ENCODE assay signal across 1 cellular context in genomic region chr9:131446276-131446675, GRCh38.
TF ChIP-seq lines count a peak whose summit lies in the region.

No MANE protein-coding gene starts in this region.

TF ChIP-seq in GM23338, 12 proteins besides CTCF, POLR2A, EP300 and RAD21 (continued from another document):
- TF ChIP-seq ZNF114 (CRISPR knock-in tag; IDR thresholded peaks at IDR 0.05) (no peak), NANOG (IDR thresholded peaks at IDR 0.05; ENCODE audit: borderline replicate concordance) (no peak), STAT1 (IDR thresholded peaks at IDR 0.05; ENCODE audit: unreplicated experiment) (no peak), JUNB (IDR thresholded peaks at IDR 0.05; ENCODE audit: unreplicated experiment) (no peak), CREB1 (CRISPR knock-in tag; IDR thresholded peaks at IDR 0.05; ENCODE audit: low read depth) (no peak), POLR2AphosphoS5 (IDR thresholded peaks at IDR 0.05; ENCODE audit: low read depth) (no peak)
- TF ChIP-seq, protein P1, sequence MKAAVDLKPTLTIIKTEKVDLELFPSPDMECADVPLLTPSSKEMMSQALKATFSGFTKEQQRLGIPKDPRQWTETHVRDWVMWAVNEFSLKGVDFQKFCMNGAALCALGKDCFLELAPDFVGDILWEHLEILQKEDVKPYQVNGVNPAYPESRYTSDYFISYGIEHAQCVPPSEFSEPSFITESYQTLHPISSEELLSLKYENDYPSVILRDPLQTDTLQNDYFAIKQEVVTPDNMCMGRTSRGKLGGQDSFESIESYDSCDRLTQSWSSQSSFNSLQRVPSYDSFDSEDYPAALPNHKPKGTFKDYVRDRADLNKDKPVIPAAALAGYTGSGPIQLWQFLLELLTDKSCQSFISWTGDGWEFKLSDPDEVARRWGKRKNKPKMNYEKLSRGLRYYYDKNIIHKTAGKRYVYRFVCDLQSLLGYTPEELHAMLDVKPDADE (IDR thresholded peaks at IDR 0.05): no peak
- TF ChIP-seq, protein P2, sequence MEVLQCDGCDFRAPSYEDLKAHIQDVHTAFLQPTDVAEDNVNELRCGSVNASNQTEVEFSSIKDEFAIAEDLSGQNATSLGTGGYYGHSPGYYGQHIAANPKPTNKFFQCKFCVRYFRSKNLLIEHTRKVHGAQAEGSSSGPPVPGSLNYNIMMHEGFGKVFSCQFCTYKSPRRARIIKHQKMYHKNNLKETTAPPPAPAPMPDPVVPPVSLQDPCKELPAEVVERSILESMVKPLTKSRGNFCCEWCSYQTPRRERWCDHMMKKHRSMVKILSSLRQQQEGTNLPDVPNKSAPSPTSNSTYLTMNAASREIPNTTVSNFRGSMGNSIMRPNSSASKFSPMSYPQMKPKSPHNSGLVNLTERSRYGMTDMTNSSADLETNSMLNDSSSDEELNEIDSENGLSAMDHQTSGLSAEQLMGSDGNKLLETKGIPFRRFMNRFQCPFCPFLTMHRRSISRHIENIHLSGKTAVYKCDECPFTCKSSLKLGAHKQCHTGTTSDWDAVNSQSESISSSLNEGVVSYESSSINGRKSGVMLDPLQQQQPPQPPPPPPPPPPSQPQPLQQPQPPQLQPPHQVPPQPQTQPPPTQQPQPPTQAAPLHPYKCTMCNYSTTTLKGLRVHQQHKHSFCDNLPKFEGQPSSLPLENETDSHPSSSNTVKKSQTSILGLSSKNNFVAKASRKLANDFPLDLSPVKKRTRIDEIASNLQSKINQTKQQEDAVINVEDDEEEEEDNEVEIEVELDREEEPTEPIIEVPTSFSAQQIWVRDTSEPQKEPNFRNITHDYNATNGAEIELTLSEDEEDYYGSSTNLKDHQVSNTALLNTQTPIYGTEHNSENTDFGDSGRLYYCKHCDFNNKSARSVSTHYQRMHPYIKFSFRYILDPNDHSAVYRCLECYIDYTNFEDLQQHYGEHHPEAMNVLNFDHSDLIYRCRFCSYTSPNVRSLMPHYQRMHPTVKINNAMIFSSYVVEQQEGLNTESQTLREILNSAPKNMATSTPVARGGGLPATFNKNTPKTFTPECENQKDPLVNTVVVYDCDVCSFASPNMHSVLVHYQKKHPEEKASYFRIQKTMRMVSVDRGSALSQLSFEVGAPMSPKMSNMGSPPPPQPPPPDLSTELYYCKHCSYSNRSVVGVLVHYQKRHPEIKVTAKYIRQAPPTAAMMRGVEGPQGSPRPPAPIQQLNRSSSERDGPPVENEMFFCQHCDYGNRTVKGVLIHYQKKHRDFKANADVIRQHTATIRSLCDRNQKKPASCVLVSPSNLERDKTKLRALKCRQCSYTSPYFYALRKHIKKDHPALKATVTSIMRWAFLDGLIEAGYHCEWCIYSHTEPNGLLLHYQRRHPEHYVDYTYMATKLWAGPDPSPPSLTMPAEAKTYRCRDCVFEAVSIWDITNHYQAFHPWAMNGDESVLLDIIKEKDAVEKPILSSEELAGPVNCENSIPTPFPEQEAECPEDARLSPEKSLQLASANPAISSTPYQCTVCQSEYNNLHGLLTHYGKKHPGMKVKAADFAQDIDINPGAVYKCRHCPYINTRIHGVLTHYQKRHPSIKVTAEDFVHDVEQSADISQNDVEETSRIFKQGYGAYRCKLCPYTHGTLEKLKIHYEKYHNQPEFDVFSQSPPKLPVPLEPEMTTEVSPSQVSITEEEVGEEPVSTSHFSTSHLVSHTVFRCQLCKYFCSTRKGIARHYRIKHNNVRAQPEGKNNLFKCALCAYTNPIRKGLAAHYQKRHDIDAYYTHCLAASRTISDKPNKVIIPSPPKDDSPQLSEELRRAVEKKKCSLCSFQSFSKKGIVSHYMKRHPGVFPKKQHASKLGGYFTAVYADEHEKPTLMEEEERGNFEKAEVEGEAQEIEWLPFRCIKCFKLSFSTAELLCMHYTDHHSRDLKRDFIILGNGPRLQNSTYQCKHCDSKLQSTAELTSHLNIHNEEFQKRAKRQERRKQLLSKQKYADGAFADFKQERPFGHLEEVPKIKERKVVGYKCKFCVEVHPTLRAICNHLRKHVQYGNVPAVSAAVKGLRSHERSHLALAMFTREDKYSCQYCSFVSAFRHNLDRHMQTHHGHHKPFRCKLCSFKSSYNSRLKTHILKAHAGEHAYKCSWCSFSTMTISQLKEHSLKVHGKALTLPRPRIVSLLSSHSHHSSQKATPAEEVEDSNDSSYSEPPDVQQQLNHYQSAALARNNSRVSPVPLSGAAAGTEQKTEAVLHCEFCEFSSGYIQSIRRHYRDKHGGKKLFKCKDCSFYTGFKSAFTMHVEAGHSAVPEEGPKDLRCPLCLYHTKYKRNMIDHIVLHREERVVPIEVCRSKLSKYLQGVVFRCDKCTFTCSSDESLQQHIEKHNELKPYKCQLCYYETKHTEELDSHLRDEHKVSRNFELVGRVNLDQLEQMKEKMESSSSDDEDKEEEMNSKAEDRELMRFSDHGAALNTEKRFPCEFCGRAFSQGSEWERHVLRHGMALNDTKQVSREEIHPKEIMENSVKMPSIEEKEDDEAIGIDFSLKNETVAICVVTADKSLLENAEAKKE (CRISPR knock-in tag; IDR thresholded peaks at IDR 0.05): no peak
